ENCODE assay signal across 8 cellular contexts in the genomic region with DNA sequence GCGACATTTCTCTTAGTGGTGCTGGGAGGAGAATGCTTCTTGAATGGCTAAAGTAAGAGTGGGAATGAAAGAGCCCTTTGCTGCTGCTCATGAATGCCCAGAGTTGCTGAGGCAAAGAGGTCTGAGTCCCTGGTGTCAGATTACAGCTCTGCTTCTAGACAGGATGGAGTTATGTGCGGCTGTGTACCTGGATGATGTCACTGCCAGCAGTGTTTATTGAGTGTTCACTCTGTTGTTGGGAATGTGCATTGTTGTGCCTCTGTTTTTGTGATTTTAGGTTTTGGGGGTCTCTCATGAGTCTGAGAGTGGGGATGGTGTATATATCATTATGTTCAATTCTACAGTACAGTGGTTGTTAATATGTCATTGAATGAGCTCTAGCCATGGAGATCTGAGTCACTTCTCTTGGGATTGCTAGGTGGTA. TPM values are rescaled to one million over a fixed set of nuclear protein-coding genes. Genes with fewer than 3 reads are reported as not detected.
A peak's percentile ranks its signal among the peaks of the same experiment; 100 is the strongest.
DNase-seq lines count a peak whose midpoint lies in the region; ATAC-seq and TF ChIP-seq lines count a peak whose summit lies in the region.

No MANE protein-coding gene starts in this region.

- H3K4ac ChIP-seq in H9 (ENCODE audit: low read depth, low read length) = no peak overlapping the region

- ATAC-seq in psoas muscle (no peak), esophagus mucosa (no peak)

- H3K9me3 Mint-ChIP-seq in H9 = no peaks in the 10 kb centered on the region; a peak in 2 of 5 replicates

- H3K27ac Mint-ChIP-seq in H9 = 0 out of 7 replicates have a peak overlapping the region, but pooled peaks of 1 of the 3 experiments have one; percentile 6

- in situ Hi-C loops in KBM-7 (cut with MboI; ENCODE audit: low pct_unique_long_range_greater_than_20kb, low sequenced_read_pairs) = no loop called here

- no peak overlapping the region for H3K23ac ChIP-seq in H9 (ENCODE audit: insufficient read length, low read depth, low read length)

- H2BK120ac ChIP-seq in H9 (ENCODE audit: low read depth, low read length, poor library complexity, severe bottlenecking) = no peak overlapping the region

- H3K14ac ChIP-seq in H9 (ENCODE audit: insufficient read depth, low read length) = no peak overlapping the region

- H2BK12ac ChIP-seq in H9 (ENCODE audit: insufficient read length, low read depth, low read length) = no peak overlapping the region

- H3K56ac ChIP-seq in H9 (ENCODE audit: insufficient read length, low read depth, low read length) = no peak overlapping the region

- peaks cover 4% of the 10 kb centered on the region for H3K79me1 ChIP-seq in H9 (ENCODE audit: insufficient read depth, low read depth, low read length, poor library complexity, severe bottlenecking)

- peaks cover 23 to 33% of the 10 kb centered on the region in 2 experiments for H3K4me1 Mint-ChIP-seq in H9

- H3K4me3 Mint-ChIP-seq in H9 = peak overlapping the region; percentile 4 to 62; a peak in 4 of 5 replicates

- TF ChIP-seq CTCF in H9 (conservative IDR thresholded peaks at IDR 0.05) = no peak
- no peak for TF ChIP-seq CTCF in psoas muscle (IDR thresholded peaks at IDR 0.05)
- TF ChIP-seq CTCF in tibial artery (IDR thresholded peaks at IDR 0.05) = no peak

- H3K27ac ChIP-seq in H9 (ENCODE audit: insufficient read length, low read depth, low read length) = no peak overlapping the region
- H3K27ac ChIP-seq in psoas muscle = peak overlapping the region; percentile 39
- no peak overlapping the region for H3K27ac ChIP-seq in tibial artery

- peak overlapping the region; percentile 16 for H3K4me3 ChIP-seq in endocrine pancreas (ENCODE audit: control insufficient read depth, insufficient read depth, low read length)
- H3K4me3 ChIP-seq in psoas muscle = peak overlapping the region; percentile 95
- no peak overlapping the region for H3K4me3 ChIP-seq in tibial artery

- H4K20me1 ChIP-seq in H9 (ENCODE audit: control insufficient read depth, insufficient read depth, insufficient read length) = no peaks in the 10 kb centered on the region

- DNase-seq in A172 (ENCODE audit: low spot score) (peak; percentile 41), H9 (no peak), RKO (ENCODE audit: low spot score) (peak; percentile 39), psoas muscle (no peak), KBM-7 (no peak), tibial artery (no peak)

- H4K5ac ChIP-seq in H9 (ENCODE audit: insufficient read length, low read depth, low read length) = no peak overlapping the region

- no peaks in the 10 kb centered on the region for H3K36me3 ChIP-seq in endocrine pancreas (ENCODE audit: control insufficient read depth, insufficient read depth, low read length)
- peaks cover 0 to 3% of the 10 kb centered on the region in 2 donors for H3K36me3 ChIP-seq in psoas muscle (ENCODE audit: insufficient read depth in 1 of 2, low read depth in 1 of 2)
- H3K36me3 ChIP-seq in tibial artery = no peaks in the 10 kb centered on the region

- H3K79me2 ChIP-seq in H9 (ENCODE audit: insufficient read depth, low read length) = no peaks in the 10 kb centered on the region

- WGBS in H9 (ENCODE audit: extremely low coverage, insufficient read length, low lambda C conversion rate) = no CpG with 5 or more reads among the region's 2 CpGs
- WGBS in psoas muscle, 3 donors = 57 to 62% (median 61%) methylated on average over 2 of the region's 2 CpGs

- H3K27me3 ChIP-seq in H9 (ENCODE audit: insufficient read depth, low read length) (no peaks in the 10 kb centered on the region), endocrine pancreas (ENCODE audit: control insufficient read depth, insufficient read depth, low read length) (no peaks in the 10 kb centered on the region), psoas muscle (ENCODE audit: insufficient read depth in 3 of 3, low read length in 2 of 3) (no peaks in the 10 kb centered on the region), tibial artery (no peaks in the 10 kb centered on the region)

- no peak overlapping the region for H3K4me2 ChIP-seq in H9 (ENCODE audit: insufficient read depth, insufficient read length, low read length)

- H2BK5ac ChIP-seq in H9 (ENCODE audit: insufficient read length, low read length) = no peak overlapping the region

- no peaks in the 10 kb centered on the region; the same call in 1 of the 2 replicates for H3K27me3 Mint-ChIP-seq in H9 (ENCODE audit: low read depth)

- H2BK15ac ChIP-seq in H9 (ENCODE audit: low read depth, low read length) = no peak overlapping the region

- no peak overlapping the region for H2AK5ac ChIP-seq in H9 (ENCODE audit: insufficient read length, low read length)

- no peak overlapping the region for H3K9ac ChIP-seq in H9 (ENCODE audit: extremely low read depth, insufficient read length, low read length)
- no peak overlapping the region for H3K9ac ChIP-seq in endocrine pancreas (ENCODE audit: control insufficient read depth, insufficient read depth, low read length)

- no peak overlapping the region for H4K8ac ChIP-seq in H9 (replicated peaks; ENCODE audit: insufficient read length, low read depth, low read length)

- intact Hi-C loops in psoas muscle (cut with DNase I) = loop anchor here in 1 of 2 donors (5.0 kb wide), 3 partner anchors 87 to 223 kb away; partner anchors contain the start of genes SASS6 and TRMT13
- intact Hi-C loops in tibial artery (cut with DNase I; ENCODE audit: low total_unique reads) = loop anchor here (5.0 kb wide), 1 partner anchor 88 kb away; the partner anchor contains the start of gene RTCA

- H3K9me3 ChIP-seq in H9 (ENCODE audit: control insufficient read depth, low read depth, low read length) (no peaks in the 10 kb centered on the region), endocrine pancreas (ENCODE audit: control insufficient read depth, low read length) (no peaks in the 10 kb centered on the region), psoas muscle (no peaks in the 10 kb centered on the region), tibial artery (no peaks in the 10 kb centered on the region)

- H3K4me1 ChIP-seq in H9 (ENCODE audit: insufficient read depth, low read length) (peaks cover 4% of the 10 kb centered on the region; the same call in 1 of the 2 replicates), endocrine pancreas (ENCODE audit: control insufficient read depth, insufficient read depth, low read length) (peaks cover 13% of the 10 kb centered on the region), psoas muscle (peaks cover 29% of the 10 kb centered on the region), tibial artery (peaks cover 0 to 14% (median 3%) of the 10 kb centered on the region in 4 donors)

- peaks cover 7% of the 10 kb centered on the region for H3K23me2 ChIP-seq in H9 (ENCODE audit: insufficient read length, low read depth, low read length, poor library complexity, severe bottlenecking)

- no peak overlapping the region for H3K18ac ChIP-seq in H9 (ENCODE audit: insufficient read length, low read depth, low read length)

- no peak overlapping the region for H2AFZ ChIP-seq in H9 (ENCODE audit: low read length)

- H3T11ph ChIP-seq in H9 (ENCODE audit: low read length) = no peak overlapping the region

- peaks cover 5 to 8% (median 8%) of the 10 kb centered on the region in 3 experiments for H3K36me3 Mint-ChIP-seq in H9 (ENCODE audit: insufficient read depth in 1 of 3, low read depth in 3 of 3)

- H2BK20ac ChIP-seq in H9 (ENCODE audit: low read depth, low read length, poor library complexity, severe bottlenecking) = no peak overlapping the region

- no peak overlapping the region for H4K91ac ChIP-seq in H9 (ENCODE audit: insufficient read length, low read depth, low read length)

RNA-seq across cellular contexts. Expression of gene CDC14A, which starts 2.7 kb away (rescaled TPM):
- total RNA-seq in A172 (2014; rRNA removed; shearing (Covaris generic)) = 8.0 and 8.3 TPM in 2 replicates
- total RNA-seq in H9 (2021) = 8.4 and 8.9 TPM in 2 replicates
- 1 to 10 TPM; 2.3 to 5.5 (median 2.9) TPM for total RNA-seq in psoas muscle
- 1 to 10 TPM in 2 of 3 donors, under 1 TPM in 1; 0.44 to 1.3 (median 1.2) TPM for polyA plus RNA-seq in psoas muscle
- 2.7 TPM for total RNA-seq in esophagus mucosa

Comparison
In these comparisons a context has a peak if more than half of its experiments do, and no peak if none do; other contexts are left out.
1. DNase-seq: peak in A172 (single experiment) and RKO (single experiment); none in H9 (single experiment), psoas muscle (0 of 2), KBM-7 (single experiment) and tibial artery (0 of 2).
2. H3K4me3 ChIP-seq: peak in endocrine pancreas (single experiment) and psoas muscle (single experiment); none in tibial artery (0 of 2).